ENCODE assay signal across 8 cellular contexts in genomic region chr12:8026282-8026637, GRCh38. TPM values are rescaled to one million over a fixed set of nuclear protein-coding genes. Genes with fewer than 3 reads are reported as not detected.
DNase-seq lines count a peak whose midpoint lies in the region; ATAC-seq and TF ChIP-seq lines count a peak whose summit lies in the region.

No MANE protein-coding gene starts in this region.

- H3K36me3 Mint-ChIP-seq in activated naive CD8-positive, alpha-beta T cell = no peaks in the 10 kb centered on the region
- H3K36me3 Mint-ChIP-seq in stimulated activated effector memory CD8-positive, alpha-beta T cell treated with anti-CD3 and anti-CD28 coated beads, Interleukin-12 subunit alpha, Interleukin-12 subunit beta, amount 100 ng/mL, for 72 hours = peaks cover 19% of the 10 kb centered on the region

- ATAC-seq in GM18907 (IDR thresholded peaks at IDR 0.05; ENCODE audit: unreplicated experiment) (peak; percentile 27), HG03097 (IDR thresholded peaks at IDR 0.05; ENCODE audit: low FRiP score, unreplicated experiment) (peak; percentile 28)
- peak; percentile 33 for ATAC-seq in stimulated activated effector memory CD8-positive, alpha-beta T cell treated with anti-CD3 and anti-CD28 coated beads, Interleukin-12 subunit alpha, Interleukin-12 subunit beta, amount 100 ng/mL, for 72 hours

- H3K4me3 Mint-ChIP-seq in activated naive CD8-positive, alpha-beta T cell = peak overlapping the region; percentile 92
- peak overlapping the region; percentile 96 for H3K4me3 Mint-ChIP-seq in stimulated activated effector memory CD8-positive, alpha-beta T cell treated with anti-CD3 and anti-CD28 coated beads, Interleukin-12 subunit alpha, Interleukin-12 subunit beta, amount 100 ng/mL, for 72 hours

- H3K27me3 ChIP-seq in AG04450 (ENCODE audit: control insufficient read depth, insufficient read depth, low read length) = no peaks in the 10 kb centered on the region
- H3K27me3 ChIP-seq in hepatocyte = no peaks in the 10 kb centered on the region

- no peaks in the 10 kb centered on the region for H3K36me3 ChIP-seq in hepatocyte (replicated peaks; ENCODE audit: insufficient read depth, low read depth)

- peaks cover 17% of the 10 kb centered on the region for H3K4me1 Mint-ChIP-seq in activated naive CD8-positive, alpha-beta T cell (ENCODE audit: low read depth)
- peaks cover 6% of the 10 kb centered on the region for H3K4me1 Mint-ChIP-seq in stimulated activated effector memory CD8-positive, alpha-beta T cell treated with anti-CD3 and anti-CD28 coated beads, Interleukin-12 subunit alpha, Interleukin-12 subunit beta, amount 100 ng/mL, for 72 hours

- peak overlapping the region; percentile 100 for H3K27ac Mint-ChIP-seq in activated naive CD8-positive, alpha-beta T cell
- H3K27ac Mint-ChIP-seq in stimulated activated effector memory CD8-positive, alpha-beta T cell treated with anti-CD3 and anti-CD28 coated beads, Interleukin-12 subunit alpha, Interleukin-12 subunit beta, amount 100 ng/mL, for 72 hours = peak overlapping the region; percentile 99

- no peaks in the 10 kb centered on the region for H3K4me1 ChIP-seq in hepatocyte (ENCODE audit: insufficient read depth)

- H2AFZ ChIP-seq in hepatocyte = peak overlapping the region; percentile 47

- no peak for TF ChIP-seq CTCF in AG04450 (IDR thresholded peaks at IDR 0.05; ENCODE audit: low read depth, low read length)
- TF ChIP-seq CTCF in hepatocyte (IDR thresholded peaks at IDR 0.05; ENCODE audit: poor library complexity) = no peak

- peak overlapping the region; percentile 72 for H3K4me2 ChIP-seq in hepatocyte

- no peaks in the 10 kb centered on the region for H4K20me1 ChIP-seq in hepatocyte (ENCODE audit: insufficient read depth, poor library complexity, severe bottlenecking)

- no peaks in the 10 kb centered on the region for H3K9me3 Mint-ChIP-seq in activated naive CD8-positive, alpha-beta T cell (ENCODE audit: low read depth)
- H3K9me3 Mint-ChIP-seq in stimulated activated effector memory CD8-positive, alpha-beta T cell treated with anti-CD3 and anti-CD28 coated beads, Interleukin-12 subunit alpha, Interleukin-12 subunit beta, amount 100 ng/mL, for 72 hours = no peaks in the 10 kb centered on the region

- no peaks in the 10 kb centered on the region for H3K9me2 ChIP-seq in hepatocyte (replicated peaks; ENCODE audit: insufficient read depth)

- POLR2A ChIA-PET in AG04450 (lab: Yijun Ruan, JAX) = no interaction called here

- CTCF ChIA-PET in AG04450 (lab: Charles Lee) = interaction anchor here (1.0 kb wide), 1 partner anchor 19 kb away, joined by 3 read pairs; no protein-coding TSS in a partner anchor

- H3K4me3 ChIP-seq in AG04450 (ENCODE audit: low read depth, low read length) (peak overlapping the region; percentile 81), hepatocyte (peak overlapping the region; percentile 18)

- 1% methylated on average over 11 of the region's 11 CpGs for WGBS in hepatocyte (ENCODE audit: low lambda C conversion rate, missing lambda C conversion rate)

- peaks cover under 1% of the 10 kb centered on the region for H3K79me2 ChIP-seq in hepatocyte

- H3K27ac ChIP-seq in AG04450 (ENCODE audit: low read depth, low read length) = peak overlapping the region; percentile 100
- peak overlapping the region; percentile 98 for H3K27ac ChIP-seq in hepatocyte

- H3K9me3 ChIP-seq in AG04450 (ENCODE audit: control insufficient read depth, insufficient read depth, low read length) (no peaks in the 10 kb centered on the region), hepatocyte (ENCODE audit: low read depth) (no peaks in the 10 kb centered on the region)

- DNase-seq in AG04450 (ENCODE audit: low read depth, low spot score) (no peak), hepatocyte (ENCODE audit: low spot score) (no peak), globus pallidus (ENCODE audit: low spot score) (no peak), COLO829 (ENCODE audit: low spot score) (no peak)
- no peak for DNase-seq in stimulated activated effector memory CD8-positive, alpha-beta T cell treated with anti-CD3 and anti-CD28 coated beads, Interleukin-12 subunit alpha, Interleukin-12 subunit beta, amount 100 ng/mL, for 72 hours (ENCODE audit: low spot score in 2 of 2)

- no peaks in the 10 kb centered on the region for H3K27me3 Mint-ChIP-seq in activated naive CD8-positive, alpha-beta T cell

RNA-seq across cellular contexts. Expression of gene FOXJ2, which starts 6.3 kb away (rescaled TPM):
- polyA plus RNA-seq in AG04450 (2011; rRNA removed) (5.7 and 6.3 TPM in 2 replicates), hepatocyte (14.6 and 19.0 TPM in 2 replicates)
- 10.3 and 12.4 TPM in 2 replicates for polyA minus RNA-seq in AG04450 (2011; rRNA and poly(A)+ RNA removed)
- 7.1 and 10.0 TPM in 2 replicates for total RNA-seq in hepatocyte

RNA-seq across cellular contexts. Expression of gene C3AR1, which starts 39.9 kb away (rescaled TPM):
- 0.52 and 0.71 TPM in 2 replicates for polyA plus RNA-seq in AG04450 (2011; rRNA removed)
- 1.0 and 2.1 TPM in 2 replicates for polyA minus RNA-seq in AG04450 (2011; rRNA and poly(A)+ RNA removed)
- 1.2 and 2.1 TPM in 2 replicates for total RNA-seq in hepatocyte
- 4.1 and 5.9 TPM in 2 replicates for polyA plus RNA-seq in hepatocyte

RNA-seq across cellular contexts. Expression of gene NECAP1, which starts 55.8 kb away (rescaled TPM):
- polyA plus RNA-seq in AG04450 (2011; rRNA removed) (25.6 and 30.4 TPM in 2 replicates), hepatocyte (24.0 and 24.1 TPM in 2 replicates)
- 42.9 TPM in 2 replicates for polyA minus RNA-seq in AG04450 (2011; rRNA and poly(A)+ RNA removed)
- 32.6 and 36.8 TPM in 2 replicates for total RNA-seq in hepatocyte
